Comparison of ENCODE assay signal across 12 cellular contexts in the genomic region with DNA sequence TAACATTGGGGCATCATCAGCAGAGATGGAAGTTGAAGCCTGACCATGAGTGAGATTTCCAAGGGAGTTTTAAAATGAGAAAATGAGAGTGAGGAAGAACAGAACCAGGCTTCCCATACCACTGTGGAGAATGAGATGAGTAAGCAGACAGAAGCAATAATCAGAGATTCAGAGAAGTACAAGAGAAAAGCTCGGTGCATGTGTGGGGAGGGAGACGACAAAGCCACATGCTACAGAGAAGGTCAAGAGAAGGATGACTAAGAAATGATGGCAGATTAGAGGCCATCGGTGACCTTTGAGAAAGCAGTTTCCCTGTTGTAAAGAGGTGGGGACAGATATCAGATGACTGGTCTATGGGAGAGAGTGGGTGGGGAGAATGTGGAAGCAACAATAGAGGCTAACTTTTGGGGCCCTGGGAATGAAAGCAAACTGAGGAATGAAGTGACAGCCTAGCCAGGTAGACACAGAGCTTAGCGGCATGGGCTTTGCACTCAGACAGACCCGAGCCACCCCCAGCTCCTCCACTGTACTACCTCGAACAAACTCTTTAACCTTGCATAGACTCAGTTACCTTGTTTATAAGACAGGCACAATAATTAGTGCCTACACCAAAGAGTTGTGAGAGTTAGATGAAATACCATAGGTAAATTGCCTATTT.
DNase-seq lines count a peak whose midpoint lies in the region; ATAC-seq and TF ChIP-seq lines count a peak whose summit lies in the region.
"Had no signal": no experiment of that assay in that cellular context is flagged by ENCODE, and none has a peak within 500 bp of the region (broad histone marks: within the 10 kb centered on the region; RNA-seq: fewer than 3 reads in every experiment).

No MANE protein-coding gene starts in this region.

- no peaks in the 10 kb centered on the region for H3K9me2 ChIP-seq in GM23248 (ENCODE audit: insufficient read depth)

- H3K4me2 ChIP-seq in GM23248 (ENCODE audit: unreplicated experiment), result no peak overlapping the region

- intact Hi-C loops in mucosa of descending colon (cut with DNase I, micrococcal nuclease), result no loop called here

- peak overlapping the region; percentile 61; the same call in 1 of the 2 replicates for H2AFZ ChIP-seq in GM23248

- ATAC-seq in GM18502 (IDR thresholded peaks at IDR 0.05; ENCODE audit: poor library complexity, unreplicated experiment), result peak; percentile 51
- ATAC-seq in mucosa of descending colon, result peak; percentile 69
- ATAC-seq in GM21576 (IDR thresholded peaks at IDR 0.05; ENCODE audit: unreplicated experiment), result no peak
- ATAC-seq: left lobe of liver had no signal

- WGBS in GM23248 (ENCODE audit: low coverage in 1 of 2, low lambda C conversion rate in 2 of 2, missing lambda C conversion rate in 2 of 2), 2 experiments, result 59 to 61% methylated on average over 6 of the region's 6 CpGs

- no peak for TF ChIP-seq CTCF in mucosa of descending colon (IDR thresholded peaks at IDR 0.05)

- H4K20me1 ChIP-seq in GM23248 (ENCODE audit: insufficient read depth), result no peaks in the 10 kb centered on the region

- no peaks in the 10 kb centered on the region for H3K79me2 ChIP-seq in GM23248 (ENCODE audit: insufficient read depth)

- peaks cover 48% of the 10 kb centered on the region for H3K4me1 ChIP-seq in GM23248 (ENCODE audit: insufficient read depth)
- H3K4me1 ChIP-seq in mucosa of descending colon (ENCODE audit: low read depth), result peaks cover 31% of the 10 kb centered on the region

- peaks cover 21% of the 10 kb centered on the region for H3F3A ChIP-seq in GM23248 (ENCODE audit: insufficient read depth)

- H3K9me3 ChIP-seq in GM23248 (ENCODE audit: low read depth), result no peaks in the 10 kb centered on the region
- no peaks in the 10 kb centered on the region for H3K9me3 ChIP-seq in mucosa of descending colon
- H3K9me3 ChIP-seq: neutrophil, SJSA1 had no signal

- in situ Hi-C loops in GM23248 (cut with MboI), result no loop called here

- H3K36me3 ChIP-seq in GM23248 (ENCODE audit: low read depth), result no peaks in the 10 kb centered on the region
- no peaks in the 10 kb centered on the region for H3K36me3 ChIP-seq in mucosa of descending colon (ENCODE audit: low read depth)
- H3K36me3 ChIP-seq: neutrophil, SJSA1 had no signal

- H3K27ac ChIP-seq in GM23248, result no peak overlapping the region
- H3K27ac ChIP-seq: neutrophil, SJSA1 had no signal

- no peaks in the 10 kb centered on the region for H3K27me3 ChIP-seq in GM23248 (replicated peaks; ENCODE audit: insufficient read depth)
- H3K27me3 ChIP-seq: neutrophil, SJSA1 had no signal

- H3K4me3 ChIP-seq in GM23248 (no peak overlapping the region), mucosa of descending colon (no peak overlapping the region)
- H3K4me3 ChIP-seq: SJSA1 had no signal

- DNase-seq in GM23248 (peak; percentile 44), SK-N-DZ (ENCODE audit: low spot score) (peak; percentile 59), mucosa of descending colon (no peak), NCI-H2029 treated with DMSO at 0.1 percent for 48 hours (lab: John Stamatoyannopoulos, UW) (no peak), NCI-H1417 treated with DMSO at 0.1 percent for 48 hours (lab: John Stamatoyannopoulos, UW) (no peak)
- DNase-seq: activated CD4-positive, CD25-positive, alpha-beta regulatory T cell treated with anti-CD3 and anti-CD28 coated beads, Interleukin-2, amount 50 U/mL, for 72 hours; stimulated activated naive CD4-positive, alpha-beta T cell had no signal

- no peak overlapping the region for H3K9ac ChIP-seq in GM23248

Comparison
In these comparisons a context has a peak if more than half of its experiments do, and no peak if none do; other contexts are left out.
1. DNase-seq: peak in GM23248 (single experiment) and SK-N-DZ (single experiment); none in mucosa of descending colon (0 of 3), NCI-H2029 treated with DMSO at 0.1 percent for 48 hours (single experiment) and NCI-H1417 treated with DMSO at 0.1 percent for 48 hours (single experiment).